ENCODE assay signal across 8 cellular contexts in genomic region chr16:67661101-67661661, GRCh38. TPM values are rescaled to one million over a fixed set of nuclear protein-coding genes. Genes with fewer than 3 reads are reported as not detected.
A peak's percentile ranks its signal among the peaks of the same experiment; 100 is the strongest.
DNase-seq lines count a peak whose midpoint lies in the region; ATAC-seq, FAIRE-seq and TF ChIP-seq lines count a peak whose summit lies in the region.

No MANE protein-coding gene starts in this region.

- no peak for FAIRE-seq in pancreas (lab: Jason Lieb, UNC)

- peaks cover 39% of the 10 kb centered on the region for H3K4me1 Mint-ChIP-seq in CD4-positive, alpha-beta T cell (ENCODE audit: low read depth)
- H3K4me1 Mint-ChIP-seq in activated CD4-positive, alpha-beta memory T cell treated with anti-CD3 and anti-CD28 coated beads for 36 hours (ENCODE audit: low read depth), result peaks cover 31% of the 10 kb centered on the region

- H3K27ac Mint-ChIP-seq in CD4-positive, alpha-beta T cell, result peak overlapping the region; percentile 94
- H3K27ac Mint-ChIP-seq in activated CD4-positive, alpha-beta memory T cell treated with anti-CD3 and anti-CD28 coated beads for 36 hours, result peak overlapping the region; percentile 74

- H3K4me3 Mint-ChIP-seq in CD4-positive, alpha-beta T cell, result peak overlapping the region; percentile 94
- H3K4me3 Mint-ChIP-seq in activated CD4-positive, alpha-beta memory T cell treated with anti-CD3 and anti-CD28 coated beads for 36 hours, result peak overlapping the region; percentile 86

- H3K36me3 Mint-ChIP-seq in CD4-positive, alpha-beta T cell (ENCODE audit: low read depth), result peaks cover 16% of the 10 kb centered on the region
- H3K36me3 Mint-ChIP-seq in activated CD4-positive, alpha-beta memory T cell treated with anti-CD3 and anti-CD28 coated beads for 36 hours, result peaks cover 10% of the 10 kb centered on the region

- CTCF ChIA-PET in CD4-positive, alpha-beta T cell (lab: Charles Lee), result interaction anchor here (1.5 to 4.0 kb wide), 4 partner anchors 99 to 180 kb away, joined by 3 to 26 read pairs (median 8); partner anchors contain the start of genes ATP6V0D1 and CTCF
- CTCF ChIA-PET in activated CD4-positive, alpha-beta memory T cell treated with anti-CD3 and anti-CD28 coated beads for 36 hours (lab: Charles Lee), result interaction anchor here (3.8 to 5.8 kb wide), 2 partner anchors 16 to 139 kb away, joined by 43 to 64 read pairs; partner anchors contain the start of gene CARMIL2

- 6 to 7% methylated on average over 37 to 38 of the region's 38 CpGs for WGBS in pancreas, 2 donors

- H3K27me3 ChIP-seq in CD4-positive, alpha-beta T cell (ENCODE audit: control insufficient read depth, insufficient read depth, low read length), result no peaks in the 10 kb centered on the region
- H3K27me3 ChIP-seq in pancreas, result no peaks in the 10 kb centered on the region

- no peak for TF ChIP-seq CTCF in CD4-positive, alpha-beta T cell (IDR thresholded peaks at IDR 0.05)
- no peak for TF ChIP-seq CTCF in fibroblast of villous mesenchyme (IDR thresholded peaks at IDR 0.05; ENCODE audit: insufficient read depth, low read depth, low read length)
- no peak for TF ChIP-seq CTCF in pancreas (IDR thresholded peaks at IDR 0.05)

- H3K9me3 Mint-ChIP-seq in CD4-positive, alpha-beta T cell, result no peaks in the 10 kb centered on the region
- H3K9me3 Mint-ChIP-seq in activated CD4-positive, alpha-beta memory T cell treated with anti-CD3 and anti-CD28 coated beads for 36 hours, result no peaks in the 10 kb centered on the region

- peak overlapping the region; percentile 93 for H3K27ac ChIP-seq in CD4-positive, alpha-beta T cell (ENCODE audit: low read depth, low read length)
- peak overlapping the region; percentile 69 to 95 (median 76) for H3K27ac ChIP-seq in pancreas

- peaks cover 23 to 33% (median 31%) of the 10 kb centered on the region in 3 donors for H3K4me1 ChIP-seq in pancreas

- intact Hi-C loops in CD4-positive, alpha-beta T cell (cut with DNase I, micrococcal nuclease), result loop anchor here in 1 of 2 experiments (5.0 kb wide), 1 partner anchor 146 kb away; the partner anchor contains the start of genes RANBP10 and TSNAXIP1
- intact Hi-C loops in activated CD4-positive, alpha-beta memory T cell treated with anti-CD3 and anti-CD28 coated beads for 36 hours (cut with micrococcal nuclease), result loop anchor here (5.0 to 10.0 kb wide), 4 partner anchors 114 to 1674 kb away; partner anchors contain the start of genes CENPT, COG8, FHOD1 and NIP7
- intact Hi-C loops in pancreas (cut with DNase I), result loop anchor here in 1 of 3 donors (10.0 kb wide), 1 partner anchor 136 kb away; the partner anchor contains the start of gene RIPOR1

- POLR2A ChIA-PET in CD4-positive, alpha-beta T cell (lab: Charles Lee), result interaction anchor here (0.6 to 3.9 kb wide), 10 partner anchors 16 to 633 kb away, joined by 3 to 52 read pairs (median 3); partner anchors contain the start of genes ATP6V0D1, CARMIL2, CTCF and NFATC3
- POLR2A ChIA-PET in activated CD4-positive, alpha-beta memory T cell treated with anti-CD3 and anti-CD28 coated beads for 36 hours (lab: Charles Lee), result interaction anchor here (4.7 kb wide), 1 partner anchor 99 kb away, joined by 32 read pairs; the partner anchor contains the start of gene CTCF

- no peaks in the 10 kb centered on the region for H3K27me3 Mint-ChIP-seq in CD4-positive, alpha-beta T cell
- no peaks in the 10 kb centered on the region for H3K27me3 Mint-ChIP-seq in activated CD4-positive, alpha-beta memory T cell treated with anti-CD3 and anti-CD28 coated beads for 36 hours

- no peak for DNase-seq in CD4-positive, alpha-beta T cell
- peak; percentile 51 for DNase-seq in activated CD4-positive, alpha-beta memory T cell treated with anti-CD3 and anti-CD28 coated beads for 36 hours
- peak; percentile 38 for DNase-seq in fibroblast of villous mesenchyme (ENCODE audit: low read depth)
- DNase-seq in pancreas, result peak in 5 of 6 donors; percentile 52 to 83 (median 61)
- no peak for DNase-seq in D341Med (ENCODE audit: low spot score)

- H3K4me3 ChIP-seq in fibroblast of villous mesenchyme (ENCODE audit: low read depth, low read length) (peak overlapping the region; percentile 49), pancreas (peak overlapping the region; percentile 5 to 89 (median 55))

- peak; percentile 1 for ATAC-seq in CD4-positive, alpha-beta T cell (ENCODE audit: poor library complexity)
- peak; percentile 1 for ATAC-seq in HG02678 (IDR thresholded peaks at IDR 0.05; ENCODE audit: unreplicated experiment)
- ATAC-seq in pancreas, result peak in 3 of 4 donors; percentile 1 to 4 (median 2)
- ATAC-seq in GM21390 (IDR thresholded peaks at IDR 0.05; ENCODE audit: unreplicated experiment), result no peak
- no peak for ATAC-seq in GM21825 (IDR thresholded peaks at IDR 0.05; ENCODE audit: unreplicated experiment)

- H3K9me3 ChIP-seq in CD4-positive, alpha-beta T cell (ENCODE audit: control insufficient read depth, low read length), result no peaks in the 10 kb centered on the region
- no peaks in the 10 kb centered on the region for H3K9me3 ChIP-seq in pancreas

- no peaks in the 10 kb centered on the region for H3K36me3 ChIP-seq in pancreas

RNA-seq across cellular contexts. Expression of gene PARD6A, which starts 0.4 kb away (rescaled TPM):
- 1 to 10 TPM; 4.5 to 4.7 TPM for total RNA-seq in CD4-positive, alpha-beta T cell
- total RNA-seq in activated CD4-positive, alpha-beta memory T cell treated with anti-CD3 and anti-CD28 coated beads for 36 hours, result 10 to 100 TPM; 11.2 to 11.5 TPM
- total RNA-seq in fibroblast of villous mesenchyme (0.97 and 2.6 TPM in 2 replicates), pancreas (10 to 100 TPM in 4 of 6 donors, 1 to 10 TPM in 2; 8.6 to 18.2 (median 15.7) TPM)
- 10 to 100 TPM; 11.6 to 14.3 TPM for polyA plus RNA-seq in pancreas

RNA-seq across cellular contexts. Expression of gene ACD, which starts 1.1 kb away (rescaled TPM):
- 10 to 100 TPM; 21.6 to 26.0 TPM for total RNA-seq in CD4-positive, alpha-beta T cell
- total RNA-seq in activated CD4-positive, alpha-beta memory T cell treated with anti-CD3 and anti-CD28 coated beads for 36 hours, result 10 to 100 TPM; 63.0 to 63.9 TPM
- 15.1 and 19.3 TPM in 2 replicates for total RNA-seq in fibroblast of villous mesenchyme
- total RNA-seq in pancreas, result 10 to 100 TPM in 2 of 6 donors, 1 to 10 TPM in 4; 6.6 to 10.8 (median 9.7) TPM
- polyA plus RNA-seq in pancreas, result 10 to 100 TPM; 16.9 to 29.0 TPM

RNA-seq across cellular contexts. Expression of gene ENKD1, which starts 5.4 kb away (rescaled TPM):
- total RNA-seq in CD4-positive, alpha-beta T cell, result 1 to 10 TPM; 2.0 to 3.5 TPM
- total RNA-seq in activated CD4-positive, alpha-beta memory T cell treated with anti-CD3 and anti-CD28 coated beads for 36 hours, result 10 to 100 TPM in 1 of 2 experiments, 1 to 10 TPM in 1; 9.3 to 10.1 TPM
- total RNA-seq in fibroblast of villous mesenchyme (10.0 and 11.2 TPM in 2 replicates), pancreas (10 to 100 TPM; 24.3 to 60.1 (median 44.2) TPM)
- polyA plus RNA-seq in pancreas, result 100 to 1,000 TPM; 150 to 171 TPM

RNA-seq across cellular contexts. Expression of gene C16orf86, which starts 5.4 kb away (rescaled TPM):
- 1 to 10 TPM; 2.0 to 2.4 TPM for total RNA-seq in CD4-positive, alpha-beta T cell
- 1 to 10 TPM; 2.2 to 2.5 TPM for total RNA-seq in activated CD4-positive, alpha-beta memory T cell treated with anti-CD3 and anti-CD28 coated beads for 36 hours
- total RNA-seq in fibroblast of villous mesenchyme, result 1.3 and 3.9 TPM in 2 replicates
- 1 to 10 TPM; 1.4 to 4.1 (median 2.4) TPM for total RNA-seq in pancreas
- 1 to 10 TPM; 5.7 to 7.6 TPM for polyA plus RNA-seq in pancreas

RNA-seq across cellular contexts. Expression of gene CARMIL2, which starts 16.2 kb away (rescaled TPM):
- 100 to 1,000 TPM; 147 to 148 TPM for total RNA-seq in CD4-positive, alpha-beta T cell
- 100 to 1,000 TPM; 136 to 151 TPM for total RNA-seq in activated CD4-positive, alpha-beta memory T cell treated with anti-CD3 and anti-CD28 coated beads for 36 hours
- total RNA-seq in fibroblast of villous mesenchyme, result under 0.01 TPM in 2 replicates
- 1 to 10 TPM in 5 of 6 donors, under 1 TPM in 1; 0.75 to 2.3 (median 1.3) TPM for total RNA-seq in pancreas
- polyA plus RNA-seq in pancreas, result 1 to 10 TPM; 2.5 to 4.3 TPM

Comparison
In these comparisons a context has a peak if more than half of its experiments do, and no peak if none do; other contexts are left out.
1. ATAC-seq: peak in CD4-positive, alpha-beta T cell (single experiment), HG02678 (single experiment) and pancreas (3 of 4); none in GM21390 (single experiment) and GM21825 (single experiment).
2. DNase-seq: peak in activated CD4-positive, alpha-beta memory T cell treated with anti-CD3 and anti-CD28 coated beads for 36 hours (single experiment), fibroblast of villous mesenchyme (single experiment) and pancreas (5 of 6); none in CD4-positive, alpha-beta T cell (0 of 10) and D341Med (single experiment).